In the genomic region with DNA sequence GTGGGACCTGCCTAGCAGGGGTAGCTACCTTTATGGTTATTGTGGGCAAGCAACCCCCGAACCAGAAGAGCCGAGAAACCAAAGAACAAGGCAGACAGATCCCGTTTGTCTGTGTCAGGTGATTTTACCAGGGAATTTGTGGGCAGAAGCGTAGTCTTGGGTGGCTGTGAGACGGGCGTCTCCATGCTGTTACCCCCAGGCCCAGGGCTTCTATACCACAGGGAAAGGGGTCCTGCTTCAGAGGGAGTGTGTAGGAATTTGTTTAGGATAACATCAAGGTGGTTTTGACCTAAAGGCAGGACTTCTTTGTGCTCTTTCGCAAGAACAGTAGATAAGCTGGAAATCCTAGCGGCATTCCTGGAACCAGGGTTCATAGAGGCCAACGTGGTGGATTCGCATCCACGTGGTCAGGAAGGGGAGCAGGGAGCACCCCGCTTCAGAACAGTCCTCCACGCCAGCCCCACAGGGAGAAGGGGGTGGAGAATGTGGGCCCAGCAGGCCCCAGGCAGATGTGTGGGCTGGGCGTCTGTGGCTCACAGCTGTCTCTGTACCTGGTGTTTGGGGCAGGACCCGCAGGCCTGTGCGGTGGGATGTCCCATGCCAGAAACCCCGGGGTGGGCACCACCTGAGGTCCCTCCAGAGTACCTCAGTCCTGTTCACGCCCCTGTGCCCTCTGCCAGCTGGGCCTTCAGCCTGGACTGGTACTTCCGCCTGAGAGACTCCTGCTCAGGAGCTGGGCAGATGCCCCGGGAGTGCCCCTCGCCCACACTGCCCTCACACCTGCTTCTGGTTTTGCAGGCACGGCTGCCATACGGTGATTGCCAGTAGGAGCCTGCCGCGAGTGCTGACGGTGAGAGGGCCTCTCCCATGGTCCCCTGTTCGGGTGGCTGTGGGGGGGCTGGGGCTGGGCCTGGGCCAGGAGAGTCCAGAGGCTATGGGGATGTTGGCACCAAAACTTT, we compare ENCODE assay signal across 1 cellular context.
A peak's percentile ranks its signal among the peaks of the same experiment; 100 is the strongest.
TF ChIP-seq lines count a peak whose summit lies in the region.

No MANE protein-coding gene starts in this region.

TF ChIP-seq in HepG2, 621 proteins besides CTCF, POLR2A, EP300 and RAD21 (continued from another document and continues in another):
- TF ChIP-seq, protein P1, sequence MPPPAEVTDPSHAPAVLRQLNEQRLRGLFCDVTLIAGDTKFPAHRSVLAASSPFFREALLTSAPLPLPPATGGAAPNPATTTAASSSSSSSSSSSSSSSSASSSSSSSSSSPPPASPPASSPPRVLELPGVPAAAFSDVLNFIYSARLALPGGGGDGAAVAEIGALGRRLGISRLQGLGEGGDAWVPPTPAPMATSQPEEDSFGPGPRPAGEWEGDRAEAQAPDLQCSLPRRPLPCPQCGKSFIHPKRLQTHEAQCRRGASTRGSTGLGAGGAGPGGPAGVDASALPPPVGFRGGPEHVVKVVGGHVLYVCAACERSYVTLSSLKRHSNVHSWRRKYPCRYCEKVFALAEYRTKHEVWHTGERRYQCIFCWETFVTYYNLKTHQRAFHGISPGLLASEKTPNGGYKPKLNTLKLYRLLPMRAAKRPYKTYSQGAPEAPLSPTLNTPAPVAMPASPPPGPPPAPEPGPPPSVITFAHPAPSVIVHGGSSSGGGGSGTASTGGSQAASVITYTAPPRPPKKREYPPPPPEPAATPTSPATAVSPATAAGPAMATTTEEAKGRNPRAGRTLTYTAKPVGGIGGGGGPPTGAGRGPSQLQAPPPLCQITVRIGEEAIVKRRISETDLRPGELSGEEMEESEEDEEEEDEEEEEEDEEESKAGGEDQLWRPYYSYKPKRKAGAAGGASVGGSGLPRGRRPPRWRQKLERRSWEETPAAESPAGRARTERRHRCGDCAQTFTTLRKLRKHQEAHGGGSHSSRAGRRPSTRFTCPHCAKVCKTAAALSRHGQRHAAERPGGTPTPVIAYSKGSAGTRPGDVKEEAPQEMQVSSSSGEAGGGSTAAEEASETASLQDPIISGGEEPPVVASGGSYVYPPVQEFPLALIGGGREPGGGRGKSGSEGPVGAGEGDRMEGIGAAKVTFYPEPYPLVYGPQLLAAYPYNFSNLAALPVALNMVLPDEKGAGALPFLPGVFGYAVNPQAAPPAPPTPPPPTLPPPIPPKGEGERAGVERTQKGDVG (CRISPR knock-in tag; IDR thresholded peaks at IDR 0.05; ENCODE audit: borderline replicate concordance): peak; percentile 55; the same call in 1 of the 2 replicates
- TF ChIP-seq NR2F1 (CRISPR knock-in tag; IDR thresholded peaks at IDR 0.05): peak in 1 of 2 experiments; percentile 62; a peak in 3 of 4 replicates
- TF ChIP-seq GTF2F1 (IDR thresholded peaks at IDR 0.05; ENCODE audit: low read length): no peak
- TF ChIP-seq ZFP36L2 (CRISPR knock-in tag; IDR thresholded peaks at IDR 0.05): no peak
- TF ChIP-seq RBAK (CRISPR knock-in tag; IDR thresholded peaks at IDR 0.05): no peak
- no peak for TF ChIP-seq KDM3A (CRISPR knock-in tag; IDR thresholded peaks at IDR 0.05; ENCODE audit: low read depth)
- no peak for TF ChIP-seq ZNF660 (CRISPR knock-in tag; IDR thresholded peaks at IDR 0.05; ENCODE audit: borderline replicate concordance, low read depth)
- TF ChIP-seq, protein P2, sequence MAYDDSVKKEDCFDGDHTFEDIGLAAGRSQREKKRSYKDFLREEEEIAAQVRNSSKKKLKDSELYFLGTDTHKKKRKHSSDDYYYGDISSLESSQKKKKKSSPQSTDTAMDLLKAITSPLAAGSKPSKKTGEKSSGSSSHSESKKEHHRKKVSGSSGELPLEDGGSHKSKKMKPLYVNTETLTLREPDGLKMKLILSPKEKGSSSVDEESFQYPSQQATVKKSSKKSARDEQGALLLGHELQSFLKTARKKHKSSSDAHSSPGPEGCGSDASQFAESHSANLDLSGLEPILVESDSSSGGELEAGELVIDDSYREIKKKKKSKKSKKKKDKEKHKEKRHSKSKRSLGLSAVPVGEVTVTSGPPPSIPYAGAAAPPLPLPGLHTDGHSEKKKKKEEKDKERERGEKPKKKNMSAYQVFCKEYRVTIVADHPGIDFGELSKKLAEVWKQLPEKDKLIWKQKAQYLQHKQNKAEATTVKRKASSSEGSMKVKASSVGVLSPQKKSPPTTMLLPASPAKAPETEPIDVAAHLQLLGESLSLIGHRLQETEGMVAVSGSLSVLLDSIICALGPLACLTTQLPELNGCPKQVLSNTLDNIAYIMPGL (CRISPR knock-in tag; IDR thresholded peaks at IDR 0.05; ENCODE audit: borderline replicate concordance in 1 of 2, low read depth in 1 of 2): peak; percentile 59 to 74; a peak in 2 of 4 replicates
- TF ChIP-seq, protein P3, sequence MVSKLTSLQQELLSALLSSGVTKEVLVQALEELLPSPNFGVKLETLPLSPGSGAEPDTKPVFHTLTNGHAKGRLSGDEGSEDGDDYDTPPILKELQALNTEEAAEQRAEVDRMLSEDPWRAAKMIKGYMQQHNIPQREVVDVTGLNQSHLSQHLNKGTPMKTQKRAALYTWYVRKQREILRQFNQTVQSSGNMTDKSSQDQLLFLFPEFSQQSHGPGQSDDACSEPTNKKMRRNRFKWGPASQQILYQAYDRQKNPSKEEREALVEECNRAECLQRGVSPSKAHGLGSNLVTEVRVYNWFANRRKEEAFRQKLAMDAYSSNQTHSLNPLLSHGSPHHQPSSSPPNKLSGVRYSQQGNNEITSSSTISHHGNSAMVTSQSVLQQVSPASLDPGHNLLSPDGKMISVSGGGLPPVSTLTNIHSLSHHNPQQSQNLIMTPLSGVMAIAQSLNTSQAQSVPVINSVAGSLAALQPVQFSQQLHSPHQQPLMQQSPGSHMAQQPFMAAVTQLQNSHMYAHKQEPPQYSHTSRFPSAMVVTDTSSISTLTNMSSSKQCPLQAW (CRISPR knock-in tag; IDR thresholded peaks at IDR 0.05): no peak
- no peak for TF ChIP-seq RFX1 (IDR thresholded peaks at IDR 0.05)
- TF ChIP-seq, protein P4, sequence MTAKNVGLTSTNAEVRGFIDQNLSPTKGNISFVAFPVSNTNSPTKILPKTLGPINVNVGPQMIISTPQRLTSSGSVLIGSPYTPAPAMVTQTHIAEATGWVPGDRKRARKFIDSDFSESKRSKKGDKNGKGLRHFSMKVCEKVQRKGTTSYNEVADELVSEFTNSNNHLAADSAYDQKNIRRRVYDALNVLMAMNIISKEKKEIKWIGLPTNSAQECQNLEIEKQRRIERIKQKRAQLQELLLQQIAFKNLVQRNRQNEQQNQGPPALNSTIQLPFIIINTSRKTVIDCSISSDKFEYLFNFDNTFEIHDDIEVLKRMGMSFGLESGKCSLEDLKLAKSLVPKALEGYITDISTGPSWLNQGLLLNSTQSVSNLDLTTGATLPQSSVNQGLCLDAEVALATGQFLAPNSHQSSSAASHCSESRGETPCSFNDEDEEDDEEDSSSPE (CRISPR knock-in tag; IDR thresholded peaks at IDR 0.05): peak; percentile 61
- peak; percentile 79 for TF ChIP-seq RBFOX2 (IDR thresholded peaks at IDR 0.05; ENCODE audit: low read depth, low read length)
- TF ChIP-seq MXI1 (IDR thresholded peaks at IDR 0.05; ENCODE audit: borderline replicate concordance, low read depth, low read length): peak; percentile 89; the same call in 2 of the 3 replicates
- TF ChIP-seq ZSCAN31 (CRISPR knock-in tag; IDR thresholded peaks at IDR 0.05; ENCODE audit: low read depth): peak; percentile 27
- TF ChIP-seq, protein P5, sequence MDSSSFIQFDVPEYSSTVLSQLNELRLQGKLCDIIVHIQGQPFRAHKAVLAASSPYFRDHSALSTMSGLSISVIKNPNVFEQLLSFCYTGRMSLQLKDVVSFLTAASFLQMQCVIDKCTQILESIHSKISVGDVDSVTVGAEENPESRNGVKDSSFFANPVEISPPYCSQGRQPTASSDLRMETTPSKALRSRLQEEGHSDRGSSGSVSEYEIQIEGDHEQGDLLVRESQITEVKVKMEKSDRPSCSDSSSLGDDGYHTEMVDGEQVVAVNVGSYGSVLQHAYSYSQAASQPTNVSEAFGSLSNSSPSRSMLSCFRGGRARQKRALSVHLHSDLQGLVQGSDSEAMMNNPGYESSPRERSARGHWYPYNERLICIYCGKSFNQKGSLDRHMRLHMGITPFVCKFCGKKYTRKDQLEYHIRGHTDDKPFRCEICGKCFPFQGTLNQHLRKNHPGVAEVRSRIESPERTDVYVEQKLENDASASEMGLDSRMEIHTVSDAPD (CRISPR knock-in tag; IDR thresholded peaks at IDR 0.05): no peak; the same call in 1 of the 2 replicates
- TF ChIP-seq FOXJ3 (CRISPR knock-in tag; IDR thresholded peaks at IDR 0.05; ENCODE audit: borderline replicate concordance): peak; percentile 32; the same call in 1 of the 2 replicates
- TF ChIP-seq, protein P6, sequence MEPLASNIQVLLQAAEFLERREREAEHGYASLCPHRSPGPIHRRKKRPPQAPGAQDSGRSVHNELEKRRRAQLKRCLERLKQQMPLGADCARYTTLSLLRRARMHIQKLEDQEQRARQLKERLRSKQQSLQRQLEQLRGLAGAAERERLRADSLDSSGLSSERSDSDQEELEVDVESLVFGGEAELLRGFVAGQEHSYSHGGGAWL (CRISPR knock-in tag; IDR thresholded peaks at IDR 0.05): peak; percentile 35; the same call in 1 of the 2 replicates
- peak; percentile 19; the same call in 1 of the 2 replicates for TF ChIP-seq ZNF12 (CRISPR knock-in tag; IDR thresholded peaks at IDR 0.05)
- peak; percentile 60; the same call in 1 of the 2 replicates for TF ChIP-seq MIXL1 (CRISPR knock-in tag; IDR thresholded peaks at IDR 0.05)
- TF ChIP-seq ZSCAN21 (CRISPR knock-in tag; IDR thresholded peaks at IDR 0.05; ENCODE audit: borderline replicate concordance): peak; percentile 89; the same call in 1 of the 2 replicates
- 0 out of 2 replicates have a peak, but pooled peaks have one; percentile 72 for TF ChIP-seq SAFB2 (CRISPR knock-in tag; IDR thresholded peaks at IDR 0.05; ENCODE audit: borderline replicate concordance, low read depth)
- TF ChIP-seq ZNF546 (CRISPR knock-in tag; conservative IDR thresholded peaks at IDR 0.05): no peak
- peak; percentile 88 for TF ChIP-seq TGIF2 (CRISPR knock-in tag; IDR thresholded peaks at IDR 0.05)
- TF ChIP-seq, protein P7, sequence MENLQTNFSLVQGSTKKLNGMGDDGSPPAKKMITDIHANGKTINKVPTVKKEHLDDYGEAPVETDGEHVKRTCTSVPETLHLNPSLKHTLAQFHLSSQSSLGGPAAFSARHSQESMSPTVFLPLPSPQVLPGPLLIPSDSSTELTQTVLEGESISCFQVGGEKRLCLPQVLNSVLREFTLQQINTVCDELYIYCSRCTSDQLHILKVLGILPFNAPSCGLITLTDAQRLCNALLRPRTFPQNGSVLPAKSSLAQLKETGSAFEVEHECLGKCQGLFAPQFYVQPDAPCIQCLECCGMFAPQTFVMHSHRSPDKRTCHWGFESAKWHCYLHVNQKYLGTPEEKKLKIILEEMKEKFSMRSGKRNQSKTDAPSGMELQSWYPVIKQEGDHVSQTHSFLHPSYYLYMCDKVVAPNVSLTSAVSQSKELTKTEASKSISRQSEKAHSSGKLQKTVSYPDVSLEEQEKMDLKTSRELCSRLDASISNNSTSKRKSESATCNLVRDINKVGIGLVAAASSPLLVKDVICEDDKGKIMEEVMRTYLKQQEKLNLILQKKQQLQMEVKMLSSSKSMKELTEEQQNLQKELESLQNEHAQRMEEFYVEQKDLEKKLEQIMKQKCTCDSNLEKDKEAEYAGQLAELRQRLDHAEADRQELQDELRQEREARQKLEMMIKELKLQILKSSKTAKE (CRISPR knock-in tag; IDR thresholded peaks at IDR 0.05; ENCODE audit: borderline replicate concordance): peak; percentile 68; the same call in 1 of the 2 replicates
- TF ChIP-seq, protein P8, sequence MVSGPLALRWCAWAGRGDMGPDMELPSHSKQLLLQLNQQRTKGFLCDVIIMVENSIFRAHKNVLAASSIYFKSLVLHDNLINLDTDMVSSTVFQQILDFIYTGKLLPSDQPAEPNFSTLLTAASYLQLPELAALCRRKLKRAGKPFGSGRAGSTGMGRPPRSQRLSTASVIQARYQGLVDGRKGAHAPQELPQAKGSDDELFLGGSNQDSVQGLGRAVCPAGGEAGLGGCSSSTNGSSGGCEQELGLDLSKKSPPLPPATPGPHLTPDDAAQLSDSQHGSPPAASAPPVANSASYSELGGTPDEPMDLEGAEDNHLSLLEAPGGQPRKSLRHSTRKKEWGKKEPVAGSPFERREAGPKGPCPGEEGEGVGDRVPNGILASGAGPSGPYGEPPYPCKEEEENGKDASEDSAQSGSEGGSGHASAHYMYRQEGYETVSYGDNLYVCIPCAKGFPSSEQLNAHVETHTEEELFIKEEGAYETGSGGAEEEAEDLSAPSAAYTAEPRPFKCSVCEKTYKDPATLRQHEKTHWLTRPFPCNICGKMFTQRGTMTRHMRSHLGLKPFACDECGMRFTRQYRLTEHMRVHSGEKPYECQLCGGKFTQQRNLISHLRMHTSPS (CRISPR knock-in tag; IDR thresholded peaks at IDR 0.05; ENCODE audit: low read depth): peak; percentile 77; the same call in 1 of the 2 replicates
- no peak for TF ChIP-seq ZFP36 (IDR thresholded peaks at IDR 0.05; ENCODE audit: borderline replicate concordance, low read depth, low read length, partially characterized antibody)
- peak; percentile 51; the same call in 1 of the 2 replicates for TF ChIP-seq FOXK1 (CRISPR knock-in tag; IDR thresholded peaks at IDR 0.05; ENCODE audit: borderline replicate concordance, low read depth)
- TF ChIP-seq, protein P9, sequence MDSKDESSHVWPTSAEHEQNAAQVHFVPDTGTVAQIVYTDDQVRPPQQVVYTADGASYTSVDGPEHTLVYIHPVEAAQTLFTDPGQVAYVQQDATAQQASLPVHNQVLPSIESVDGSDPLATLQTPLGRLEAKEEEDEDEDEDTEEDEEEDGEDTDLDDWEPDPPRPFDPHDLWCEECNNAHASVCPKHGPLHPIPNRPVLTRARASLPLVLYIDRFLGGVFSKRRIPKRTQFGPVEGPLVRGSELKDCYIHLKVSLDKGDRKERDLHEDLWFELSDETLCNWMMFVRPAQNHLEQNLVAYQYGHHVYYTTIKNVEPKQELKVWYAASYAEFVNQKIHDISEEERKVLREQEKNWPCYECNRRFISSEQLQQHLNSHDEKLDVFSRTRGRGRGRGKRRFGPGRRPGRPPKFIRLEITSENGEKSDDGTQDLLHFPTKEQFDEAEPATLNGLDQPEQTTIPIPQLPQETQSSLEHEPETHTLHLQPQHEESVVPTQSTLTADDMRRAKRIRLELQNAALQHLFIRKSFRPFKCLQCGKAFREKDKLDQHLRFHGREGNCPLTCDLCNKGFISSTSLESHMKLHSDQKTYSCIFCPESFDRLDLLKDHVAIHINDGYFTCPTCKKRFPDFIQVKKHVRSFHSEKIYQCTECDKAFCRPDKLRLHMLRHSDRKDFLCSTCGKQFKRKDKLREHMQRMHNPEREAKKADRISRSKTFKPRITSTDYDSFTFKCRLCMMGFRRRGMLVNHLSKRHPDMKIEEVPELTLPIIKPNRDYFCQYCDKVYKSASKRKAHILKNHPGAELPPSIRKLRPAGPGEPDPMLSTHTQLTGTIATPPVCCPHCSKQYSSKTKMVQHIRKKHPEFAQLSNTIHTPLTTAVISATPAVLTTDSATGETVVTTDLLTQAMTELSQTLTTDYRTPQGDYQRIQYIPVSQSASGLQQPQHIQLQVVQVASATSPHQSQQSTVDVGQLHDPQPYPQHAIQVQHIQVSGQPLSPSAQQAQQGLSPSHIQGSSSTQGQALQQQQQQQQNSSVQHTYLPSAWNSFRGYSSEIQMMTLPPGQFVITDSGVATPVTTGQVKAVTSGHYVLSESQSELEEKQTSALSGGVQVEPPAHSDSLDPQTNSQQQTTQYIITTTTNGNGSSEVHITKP (CRISPR knock-in tag; IDR thresholded peaks at IDR 0.05; ENCODE audit: low read depth): peak; percentile 85
- TF ChIP-seq, protein P10, sequence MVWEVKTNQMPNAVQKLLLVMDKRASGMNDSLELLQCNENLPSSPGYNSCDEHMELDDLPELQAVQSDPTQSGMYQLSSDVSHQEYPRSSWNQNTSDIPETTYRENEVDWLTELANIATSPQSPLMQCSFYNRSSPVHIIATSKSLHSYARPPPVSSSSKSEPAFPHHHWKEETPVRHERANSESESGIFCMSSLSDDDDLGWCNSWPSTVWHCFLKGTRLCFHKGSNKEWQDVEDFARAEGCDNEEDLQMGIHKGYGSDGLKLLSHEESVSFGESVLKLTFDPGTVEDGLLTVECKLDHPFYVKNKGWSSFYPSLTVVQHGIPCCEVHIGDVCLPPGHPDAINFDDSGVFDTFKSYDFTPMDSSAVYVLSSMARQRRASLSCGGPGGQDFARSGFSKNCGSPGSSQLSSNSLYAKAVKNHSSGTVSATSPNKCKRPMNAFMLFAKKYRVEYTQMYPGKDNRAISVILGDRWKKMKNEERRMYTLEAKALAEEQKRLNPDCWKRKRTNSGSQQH (CRISPR knock-in tag; IDR thresholded peaks at IDR 0.05; ENCODE audit: low read depth): no peak
- 0 out of 2 replicates have a peak, but pooled peaks have one; percentile 32 for TF ChIP-seq PHF20 (CRISPR knock-in tag; IDR thresholded peaks at IDR 0.05)
